In genomic region chr11:90341986-90342385, GRCh38 we compare ENCODE assay signal across 21 cellular contexts.
DNase-seq lines count a peak whose midpoint lies in the region; TF ChIP-seq lines count a peak whose summit lies in the region.
"Had no signal": no experiment of that assay in that cellular context is flagged by ENCODE, and none has a peak within 500 bp of the region (broad histone marks: within the 10 kb centered on the region; RNA-seq: fewer than 3 reads in every experiment).

No MANE protein-coding gene starts in this region.

- no peaks in the 10 kb centered on the region for H3K9me3 ChIP-seq in endodermal cell (ENCODE audit: control insufficient read depth, low read length)
- H3K9me3 ChIP-seq: BE2C; BLaER1 treated with 17β-estradiol and CSF1 and Interleukin-3, amounts not matched to agents 10 nM and 100 nM; Caco-2 had no signal

- no peak overlapping the region for H3K4me3 ChIP-seq in endodermal cell (ENCODE audit: low read length)
- H3K4me3 ChIP-seq: BLaER1 treated with 17β-estradiol and CSF1 and Interleukin-3, amounts not matched to agents 10 nM and 100 nM had no signal

- H3K36me3 Mint-ChIP-seq in endodermal cell (ENCODE audit: low read depth) = no peaks in the 10 kb centered on the region
- no peaks in the 10 kb centered on the region for H3K36me3 Mint-ChIP-seq in neural crest cell (ENCODE audit: low read depth)
- no peaks in the 10 kb centered on the region for H3K36me3 Mint-ChIP-seq in type B pancreatic cell
- no peaks in the 10 kb centered on the region for H3K36me3 Mint-ChIP-seq in activated naive CD4-positive, alpha-beta T cell treated with anti-CD3 and anti-CD28 coated beads, Interleukin-2, amount 10 ng/mL, durations not matched to agents 7 days and 5 days
- H3K36me3 Mint-ChIP-seq in activated naive CD8-positive, alpha-beta T cell treated with anti-CD3 and anti-CD28 coated beads for 36 hours = no peaks in the 10 kb centered on the region
- H3K36me3 Mint-ChIP-seq: CD14-positive monocyte; CD8-positive, alpha-beta T cell had no signal

- TF ChIP-seq CTCF in endodermal cell (conservative IDR thresholded peaks at IDR 0.05) = peak; percentile 38
- peak; percentile 23 for TF ChIP-seq CTCF in neural crest cell (conservative IDR thresholded peaks at IDR 0.05)
- TF ChIP-seq CTCF in type B pancreatic cell (conservative IDR thresholded peaks at IDR 0.05) = peak; percentile 43

- H3K9ac ChIP-seq in endodermal cell (ENCODE audit: extremely low read depth, low read length, poor library complexity, severe bottlenecking) = no peak overlapping the region
- H3K9ac ChIP-seq: BLaER1 treated with 17β-estradiol and CSF1 and Interleukin-3, amounts not matched to agents 10 nM and 100 nM had no signal

- H3K4me1 ChIP-seq in endodermal cell (ENCODE audit: control insufficient read depth, insufficient read depth, low read length) = no peaks in the 10 kb centered on the region
- H3K4me1 ChIP-seq: BE2C had no signal

- H3K27ac Mint-ChIP-seq in endodermal cell = no peak overlapping the region
- no peak overlapping the region for H3K27ac Mint-ChIP-seq in neural crest cell (ENCODE audit: unreplicated experiment)
- no peak overlapping the region for H3K27ac Mint-ChIP-seq in type B pancreatic cell
- H3K27ac Mint-ChIP-seq in activated naive CD4-positive, alpha-beta T cell treated with anti-CD3 and anti-CD28 coated beads, Interleukin-2, amount 10 ng/mL, durations not matched to agents 7 days and 5 days = no peak overlapping the region
- no peak overlapping the region for H3K27ac Mint-ChIP-seq in activated naive CD8-positive, alpha-beta T cell treated with anti-CD3 and anti-CD28 coated beads for 36 hours
- H3K27ac Mint-ChIP-seq: CD14-positive monocyte; CD8-positive, alpha-beta T cell had no signal

- H3K36me3 ChIP-seq in endodermal cell (ENCODE audit: control insufficient read depth, insufficient read depth, low read length) = no peaks in the 10 kb centered on the region
- H3K36me3 ChIP-seq: BE2C; BLaER1 treated with 17β-estradiol and CSF1 and Interleukin-3, amounts not matched to agents 10 nM and 100 nM had no signal

- 96 to 100% methylated on average over 1 to 2 of the region's 3 CpGs for WGBS in endodermal cell (ENCODE audit: insufficient coverage in 1 of 2, insufficient read length in 1 of 2), 2 experiments

- no peak overlapping the region for H3K27ac ChIP-seq in endodermal cell (ENCODE audit: low read depth, low read length)
- H3K27ac ChIP-seq: 22Rv1; BLaER1 treated with 17β-estradiol and CSF1 and Interleukin-3, amounts not matched to agents 10 nM and 100 nM had no signal

- no peaks in the 10 kb centered on the region for H3K9me3 Mint-ChIP-seq in endodermal cell
- H3K9me3 Mint-ChIP-seq in neural crest cell = no peaks in the 10 kb centered on the region
- no peaks in the 10 kb centered on the region for H3K9me3 Mint-ChIP-seq in type B pancreatic cell
- no peaks in the 10 kb centered on the region for H3K9me3 Mint-ChIP-seq in activated naive CD4-positive, alpha-beta T cell treated with anti-CD3 and anti-CD28 coated beads, Interleukin-2, amount 10 ng/mL, durations not matched to agents 7 days and 5 days
- no peaks in the 10 kb centered on the region for H3K9me3 Mint-ChIP-seq in activated naive CD8-positive, alpha-beta T cell treated with anti-CD3 and anti-CD28 coated beads for 36 hours
- H3K9me3 Mint-ChIP-seq: CD8-positive, alpha-beta T cell had no signal

- H3K27me3 ChIP-seq in endodermal cell (ENCODE audit: control insufficient read depth, insufficient read depth, low read length, poor library complexity, severe bottlenecking) = no peaks in the 10 kb centered on the region
- H3K27me3 ChIP-seq: BE2C; BLaER1 treated with 17β-estradiol and CSF1 and Interleukin-3, amounts not matched to agents 10 nM and 100 nM had no signal

- no peaks in the 10 kb centered on the region for H3K4me1 Mint-ChIP-seq in endodermal cell
- no peaks in the 10 kb centered on the region for H3K4me1 Mint-ChIP-seq in neural crest cell
- no peaks in the 10 kb centered on the region for H3K4me1 Mint-ChIP-seq in type B pancreatic cell (ENCODE audit: unreplicated experiment)
- no peaks in the 10 kb centered on the region for H3K4me1 Mint-ChIP-seq in activated naive CD4-positive, alpha-beta T cell treated with anti-CD3 and anti-CD28 coated beads, Interleukin-2, amount 10 ng/mL, durations not matched to agents 7 days and 5 days
- H3K4me1 Mint-ChIP-seq in activated naive CD8-positive, alpha-beta T cell treated with anti-CD3 and anti-CD28 coated beads for 36 hours = no peaks in the 10 kb centered on the region

- H3K4me3 Mint-ChIP-seq in endodermal cell (no peak overlapping the region), neural crest cell (no peak overlapping the region), type B pancreatic cell (no peak overlapping the region)
- H3K4me3 Mint-ChIP-seq in activated naive CD4-positive, alpha-beta T cell treated with anti-CD3 and anti-CD28 coated beads, Interleukin-2, amount 10 ng/mL, durations not matched to agents 7 days and 5 days = no peak overlapping the region
- no peak overlapping the region for H3K4me3 Mint-ChIP-seq in activated naive CD8-positive, alpha-beta T cell treated with anti-CD3 and anti-CD28 coated beads for 36 hours
- H3K4me3 Mint-ChIP-seq: CD14-positive monocyte; CD8-positive, alpha-beta T cell had no signal

- DNase-seq in DMS53 (lab: John Stamatoyannopoulos, UW) (peak; percentile 7), DMS53 treated with DMSO at 0.1 percent for 48 hours (lab: John Stamatoyannopoulos, UW; ENCODE audit: unreplicated experiment) (no peak), endodermal cell (no peak), neural crest cell (ENCODE audit: low read depth, low spot score) (no peak), type B pancreatic cell (ENCODE audit: extremely low spot score, unreplicated experiment) (no peak), NCI-H446 (lab: John Stamatoyannopoulos, UW) (no peak)
- no peak for DNase-seq in activated naive CD4-positive, alpha-beta T cell treated with anti-CD3 and anti-CD28 coated beads, Interleukin-2, amount 10 ng/mL, durations not matched to agents 7 days and 5 days
- DNase-seq in activated naive CD8-positive, alpha-beta T cell treated with anti-CD3 and anti-CD28 coated beads for 36 hours = no peak
- DNase-seq: ACHN; AML-193; BE2C; Caco-2; CD8-positive, alpha-beta T cell; DMS153; DMS79 treated with DMSO at 0.1 percent for 48 hours; GF-D8; H7; HCEC 1CT had no signal

- CTCF ChIA-PET in activated naive CD4-positive, alpha-beta T cell treated with anti-CD3 and anti-CD28 coated beads, Interleukin-2, amount 10 ng/mL, durations not matched to agents 7 days and 5 days (lab: Charles Lee) = no interaction called here

- H3K27me3 Mint-ChIP-seq in endodermal cell (ENCODE audit: insufficient read depth) = no peaks in the 10 kb centered on the region
- H3K27me3 Mint-ChIP-seq in neural crest cell (ENCODE audit: low read depth) = peaks cover 3% of the 10 kb centered on the region
- no peaks in the 10 kb centered on the region for H3K27me3 Mint-ChIP-seq in type B pancreatic cell
- no peaks in the 10 kb centered on the region for H3K27me3 Mint-ChIP-seq in activated naive CD4-positive, alpha-beta T cell treated with anti-CD3 and anti-CD28 coated beads, Interleukin-2, amount 10 ng/mL, durations not matched to agents 7 days and 5 days
- H3K27me3 Mint-ChIP-seq in activated naive CD8-positive, alpha-beta T cell treated with anti-CD3 and anti-CD28 coated beads for 36 hours = peaks cover 12% of the 10 kb centered on the region
